In the genomic region with DNA sequence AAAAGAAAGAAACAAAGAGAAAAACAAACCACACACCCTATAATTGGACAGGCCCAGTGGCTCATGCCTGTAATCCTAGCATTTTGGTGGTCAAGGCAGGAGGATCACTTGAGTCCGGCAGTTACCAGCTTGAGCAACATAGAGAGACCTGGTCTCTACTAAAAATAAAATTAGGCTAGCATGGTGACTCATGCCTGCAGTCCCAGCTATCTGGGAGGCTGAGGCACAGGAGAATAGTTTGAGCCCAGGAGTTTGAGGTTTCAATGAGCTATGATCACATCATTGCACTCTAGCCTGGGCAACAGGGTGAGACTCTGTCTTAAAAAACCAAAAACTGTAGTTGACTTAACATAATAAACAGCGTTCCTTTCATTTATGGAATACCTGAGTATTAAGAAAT, we compare ENCODE assay signal across 27 cellular contexts.
DNase-seq lines count a peak whose midpoint lies in the region; ATAC-seq, FAIRE-seq and TF ChIP-seq lines count a peak whose summit lies in the region.
"Had no signal": no experiment of that assay in that cellular context is flagged by ENCODE, and none has a peak within 500 bp of the region (broad histone marks: within the 10 kb centered on the region; RNA-seq: fewer than 3 reads in every experiment).

No MANE protein-coding gene starts in this region.

- H3K4me2 ChIP-seq in SK-N-SH (no peak overlapping the region), endothelial cell of umbilical vein (ENCODE audit: insufficient read depth, low read length) (no peak overlapping the region), H9 (ENCODE audit: insufficient read depth, insufficient read length, low read length) (no peak overlapping the region)

- H2AFZ ChIP-seq in SK-N-SH (ENCODE audit: low read depth) (no peak overlapping the region), endothelial cell of umbilical vein (ENCODE audit: low read depth, low read length) (no peak overlapping the region), H9 (ENCODE audit: low read length) (no peak overlapping the region)

- H4K5ac ChIP-seq in H9 (ENCODE audit: insufficient read length, low read depth, low read length) = no peak overlapping the region

- no TSS peak for BruUV-seq in endothelial cell of umbilical vein (replicated peaks; lab: Mats Ljungman, UMichigan)

- no peak overlapping the region for H2BK5ac ChIP-seq in H9 (ENCODE audit: insufficient read length, low read length)

- no peaks in the 10 kb centered on the region for H3K9me1 ChIP-seq in endothelial cell of umbilical vein (replicated peaks; ENCODE audit: control insufficient read depth, extremely low read depth, insufficient read depth, low read length)

- H3T11ph ChIP-seq in H9 (ENCODE audit: low read length) = no peak overlapping the region

- no peak overlapping the region for H4K91ac ChIP-seq in H9 (ENCODE audit: insufficient read length, low read depth, low read length)

- no peak overlapping the region for H4K8ac ChIP-seq in H9 (replicated peaks; ENCODE audit: insufficient read length, low read depth, low read length)

- H3K4me3 ChIP-seq in SK-N-SH (ENCODE audit: low read depth in 2 of 2, low read length in 1 of 2) (no peak overlapping the region), NB4 (ENCODE audit: low read depth, low read length) (no peak overlapping the region), endothelial cell of umbilical vein (replicated peaks in 1 of 3; ENCODE audit: insufficient read depth in 1 of 3, low read depth in 1 of 3, low read length in 3 of 3) (no peak overlapping the region)
- H3K4me3 ChIP-seq: skin epidermis, stomach had no signal

- no peaks in the 10 kb centered on the region for H3K36me3 Mint-ChIP-seq in H9 (ENCODE audit: insufficient read depth in 1 of 3, low read depth in 3 of 3)
- no peaks in the 10 kb centered on the region for H3K36me3 Mint-ChIP-seq in glutamatergic neuron (ENCODE audit: unreplicated experiment)
- H3K36me3 Mint-ChIP-seq: memory B cell; natural killer cell treated with Interleukin-12 subunit alpha and Interleukin-12 subunit beta and Interleukin-15 and Interleukin-18, amount 100 ng/mL, for 72 hours; T-cell had no signal

- H3K18ac ChIP-seq in H9 (ENCODE audit: insufficient read length, low read depth, low read length) = no peak overlapping the region

- TF ChIP-seq RAD21 in SK-N-SH (IDR thresholded peaks at IDR 0.05; ENCODE audit: low read length) = no peak

- H3F3A ChIP-seq in SK-N-SH (replicated peaks; ENCODE audit: insufficient read depth) = peaks cover 11% of the 10 kb centered on the region

- no peaks in the 10 kb centered on the region for H3K9me3 ChIP-seq in SK-N-SH
- no peaks in the 10 kb centered on the region for H3K9me3 ChIP-seq in endothelial cell of umbilical vein (replicated peaks; ENCODE audit: control insufficient read depth, insufficient read depth, low read length)
- H3K9me3 ChIP-seq in H9 (ENCODE audit: control insufficient read depth, low read depth, low read length) = no peaks in the 10 kb centered on the region
- H3K9me3 ChIP-seq: BE2C had no signal

- H3K4me1 ChIP-seq in SK-N-SH (ENCODE audit: control insufficient read depth in 1 of 2, insufficient read depth in 2 of 2, low read depth in 1 of 2, low read length in 1 of 2) = peaks cover 0 to 5% of the 10 kb centered on the region in 2 experiments; a peak in 1 of 4 replicates
- H3K4me1 ChIP-seq in endothelial cell of umbilical vein (ENCODE audit: control insufficient read depth, extremely low read depth, insufficient read depth, low read length) = peaks cover 42% of the 10 kb centered on the region
- no peaks in the 10 kb centered on the region for H3K4me1 ChIP-seq in H9 (ENCODE audit: insufficient read depth, low read length)
- H3K4me1 ChIP-seq: BE2C, stomach had no signal

- no peak overlapping the region for H2AK5ac ChIP-seq in H9 (ENCODE audit: insufficient read length, low read length)

- peaks cover 6 to 7% of the 10 kb centered on the region in 2 experiments for H3K9me3 Mint-ChIP-seq in H9
- peaks cover 2% of the 10 kb centered on the region for H3K9me3 Mint-ChIP-seq in glutamatergic neuron (ENCODE audit: unreplicated experiment)

- H3K4ac ChIP-seq in H9 (ENCODE audit: low read depth, low read length) = no peak overlapping the region

- POLR2A ChIA-PET in SK-N-SH (lab: Yijun Ruan, JAX) = no interaction called here
- POLR2A ChIA-PET in endothelial cell of umbilical vein (lab: Charles Lee) = no interaction called here

- ATAC-seq in SK-N-SH treated with all-trans-retinoic acid at 6 μM for 48 hours = peak; percentile 28; the same call in 1 of the 3 replicates
- ATAC-seq: natural killer cell treated with Interleukin-12 subunit alpha and Interleukin-12 subunit beta and Interleukin-15 and Interleukin-18, amount 100 ng/mL, for 72 hours; T-cell had no signal

- no peaks in the 10 kb centered on the region for H3K27me3 ChIP-seq in SK-N-SH (ENCODE audit: insufficient read depth)
- H3K27me3 ChIP-seq in endothelial cell of umbilical vein (ENCODE audit: control insufficient read depth in 2 of 2, insufficient read depth in 2 of 2, low read length in 2 of 2) = no peaks in the 10 kb centered on the region
- no peaks in the 10 kb centered on the region for H3K27me3 ChIP-seq in H9 (ENCODE audit: insufficient read depth, low read length)
- H3K27me3 ChIP-seq: BE2C, stomach had no signal

- H3K14ac ChIP-seq in H9 (ENCODE audit: insufficient read depth, low read length) = no peak overlapping the region

- H3K56ac ChIP-seq in H9 (ENCODE audit: insufficient read length, low read depth, low read length) = no peak overlapping the region

- no peak for TF ChIP-seq POLR2A in NB4 (IDR thresholded peaks at IDR 0.05; ENCODE audit: extremely low read depth, insufficient read length)
- no peak for TF ChIP-seq POLR2A in endothelial cell of umbilical vein (IDR thresholded peaks at IDR 0.05; ENCODE audit: low read depth, low read length)

- intact Hi-C loops in endothelial cell of umbilical vein (cut with micrococcal nuclease) = no loop called here

- H3K27ac ChIP-seq in SK-N-SH (ENCODE audit: low read depth in 2 of 2, low read length in 1 of 2) (no peak overlapping the region), endothelial cell of umbilical vein (ENCODE audit: insufficient read depth, low read depth, low read length) (peak overlapping the region; percentile 7), H9 (ENCODE audit: insufficient read length, low read depth, low read length) (no peak overlapping the region)
- H3K27ac ChIP-seq: RWPE1, skin epidermis, stomach had no signal

- no peaks in the 10 kb centered on the region for H3K79me1 ChIP-seq in H9 (ENCODE audit: insufficient read depth, low read depth, low read length, poor library complexity, severe bottlenecking)

- H3K27ac Mint-ChIP-seq in H9 (no peak overlapping the region), glutamatergic neuron (ENCODE audit: unreplicated experiment) (no peak overlapping the region)
- H3K27ac Mint-ChIP-seq: memory B cell; natural killer cell treated with Interleukin-12 subunit alpha and Interleukin-12 subunit beta and Interleukin-15 and Interleukin-18, amount 100 ng/mL, for 72 hours; T-cell had no signal

- H2BK15ac ChIP-seq in H9 (ENCODE audit: low read depth, low read length) = no peak overlapping the region

- H2BK12ac ChIP-seq in H9 (ENCODE audit: insufficient read length, low read depth, low read length) = no peak overlapping the region

- no peak overlapping the region for H2BK20ac ChIP-seq in H9 (ENCODE audit: low read depth, low read length, poor library complexity, severe bottlenecking)

- H3K4me1 Mint-ChIP-seq in H9 (no peaks in the 10 kb centered on the region), glutamatergic neuron (ENCODE audit: low read depth, unreplicated experiment) (no peaks in the 10 kb centered on the region)
- H3K4me1 Mint-ChIP-seq: memory B cell, T-cell had no signal

- H3K9ac ChIP-seq in SK-N-SH = no peak overlapping the region
- H3K9ac ChIP-seq in endothelial cell of umbilical vein (replicated peaks; ENCODE audit: extremely low read depth, insufficient read depth, low read length) = no peak overlapping the region
- H3K9ac ChIP-seq in H9 (ENCODE audit: extremely low read depth, insufficient read length, low read length) = no peak overlapping the region

- no peaks in the 10 kb centered on the region for H4K20me1 ChIP-seq in SK-N-SH (ENCODE audit: insufficient read depth)
- H4K20me1 ChIP-seq in endothelial cell of umbilical vein (replicated peaks; ENCODE audit: control insufficient read depth, extremely low read depth, insufficient read depth, low read length) = no peaks in the 10 kb centered on the region
- H4K20me1 ChIP-seq in H9 (ENCODE audit: control insufficient read depth, insufficient read depth, insufficient read length) = no peaks in the 10 kb centered on the region

- 76% methylated on average over 2 of the region's 2 CpGs for WGBS in SK-N-SH (ENCODE audit: low lambda C conversion rate)
- no CpG with 5 or more reads among the region's 2 CpGs for WGBS in H9 (ENCODE audit: extremely low coverage, insufficient read length, low lambda C conversion rate)

- H3K36me3 ChIP-seq in SK-N-SH (replicated peaks in 1 of 2; ENCODE audit: control insufficient read depth in 1 of 2, insufficient read depth in 2 of 2, low read length in 1 of 2) = no peaks in the 10 kb centered on the region
- no peaks in the 10 kb centered on the region for H3K36me3 ChIP-seq in endothelial cell of umbilical vein (ENCODE audit: control insufficient read depth in 2 of 2, extremely low read depth in 1 of 2, insufficient read depth in 2 of 2, low read length in 2 of 2)
- H3K36me3 ChIP-seq: BE2C, stomach had no signal

- no peak for DNase-seq in SK-N-SH
- DNase-seq in NB4 (ENCODE audit: low read depth) = peak; percentile 16
- no peak for DNase-seq in endothelial cell of umbilical vein (ENCODE audit: low read depth, low spot score)
- peak; percentile 25 for DNase-seq in renal cortical epithelial cell (ENCODE audit: low read depth)
- no peak for DNase-seq in H9
- no peak for DNase-seq in NCI-H510A (lab: John Stamatoyannopoulos, UW)
- no peak for DNase-seq in glutamatergic neuron
- DNase-seq: 8988T; activated CD4-positive, alpha-beta T cell treated with anti-CD3 and anti-CD28 coated beads, Interleukin-2, amount 50 U/mL, for 1 hour; activated effector memory CD4-positive, alpha-beta T cell treated with anti-CD3 and anti-CD28 coated beads, Interleukin-2, amount 50 U/mL, for 16 hours; amniotic stem cell; BE2C; effector CD8-positive, alpha-beta T cell; hippocampal formation; NCI-H187; NCI-H446; stimulated activated CD4-positive, alpha-beta T cell treated with anti-CD3 and anti-CD28 coated beads, Interleukin-4, amount 100 ng/mL, for 1 hour; stomach; T-cell had no signal

- no peaks in the 10 kb centered on the region for H3K23me2 ChIP-seq in H9 (ENCODE audit: insufficient read length, low read depth, low read length, poor library complexity, severe bottlenecking)

- H2BK120ac ChIP-seq in H9 (ENCODE audit: low read depth, low read length, poor library complexity, severe bottlenecking) = no peak overlapping the region

- H3K23ac ChIP-seq in H9 (ENCODE audit: insufficient read length, low read depth, low read length) = no peak overlapping the region

- H3K4me3 Mint-ChIP-seq in H9 (no peak overlapping the region), glutamatergic neuron (ENCODE audit: unreplicated experiment) (no peak overlapping the region)
- H3K4me3 Mint-ChIP-seq: memory B cell; natural killer cell treated with Interleukin-12 subunit alpha and Interleukin-12 subunit beta and Interleukin-15 and Interleukin-18, amount 100 ng/mL, for 72 hours; T-cell had no signal

- TF ChIP-seq CTCF in SK-N-SH (IDR thresholded peaks at IDR 0.05) (no peak), NB4 (IDR thresholded peaks at IDR 0.05; ENCODE audit: low read depth, low read length) (no peak), endothelial cell of umbilical vein (IDR thresholded peaks at IDR 0.05; ENCODE audit: extremely low read depth in 1 of 2, insufficient read depth in 1 of 2, low read depth in 1 of 2, low read length in 2 of 2) (no peak), H9 (conservative IDR thresholded peaks at IDR 0.05) (no peak), glutamatergic neuron (IDR thresholded peaks at IDR 0.05; ENCODE audit: partially characterized antibody, unreplicated experiment) (no peak)

- dilution Hi-C loops in endothelial cell of umbilical vein (cut with MboI; ENCODE audit: extremely low pct_ligation_motif_present, low sequenced_read_pairs) = no loop called here

- TF ChIP-seq EP300 in SK-N-SH (IDR thresholded peaks at IDR 0.05; ENCODE audit: borderline replicate concordance in 1 of 2, low read depth in 1 of 2, low read length in 1 of 2) = no peak

- no peaks in the 10 kb centered on the region for H3K27me3 Mint-ChIP-seq in H9 (ENCODE audit: low read depth)
- no peaks in the 10 kb centered on the region for H3K27me3 Mint-ChIP-seq in glutamatergic neuron (ENCODE audit: unreplicated experiment)
- H3K27me3 Mint-ChIP-seq: memory B cell; natural killer cell treated with Interleukin-12 subunit alpha and Interleukin-12 subunit beta and Interleukin-15 and Interleukin-18, amount 100 ng/mL, for 72 hours; T-cell had no signal

- CTCF ChIA-PET in SK-N-SH (lab: Yijun Ruan, JAX) = interaction anchor here (0.6 to 0.7 kb wide), 2 partner anchors 12 to 358 kb away, joined by 3 read pairs; no protein-coding TSS in a partner anchor
- CTCF ChIA-PET in endothelial cell of umbilical vein (lab: Charles Lee) = interaction anchor here (0.9 to 1.6 kb wide), 5 partner anchors 10 to 127 kb away, joined by 3 to 6 read pairs (median 3); no protein-coding TSS in a partner anchor

- H3K79me2 ChIP-seq in SK-N-SH (ENCODE audit: insufficient read depth) (no peaks in the 10 kb centered on the region), endothelial cell of umbilical vein (ENCODE audit: control insufficient read depth, insufficient read depth, low read length) (no peaks in the 10 kb centered on the region), H9 (ENCODE audit: insufficient read depth, low read length) (no peaks in the 10 kb centered on the region)

- peak; percentile 77 for FAIRE-seq in endothelial cell of umbilical vein (lab: Jason Lieb, UNC)
- FAIRE-seq: D721Med, H1, keratinocyte had no signal

- H3K9me2 ChIP-seq in SK-N-SH = no peaks in the 10 kb centered on the region; the same call in 1 of the 2 replicates

Comparison
In these comparisons a context has a peak if more than half of its experiments do, and no peak if none do; other contexts are left out.
1. DNase-seq: peak in NB4 (single experiment) and renal cortical epithelial cell (single experiment); none in SK-N-SH (single experiment), endothelial cell of umbilical vein (single experiment), H9 (single experiment), NCI-H510A (single experiment) and glutamatergic neuron (single experiment).